In the genomic region with DNA sequence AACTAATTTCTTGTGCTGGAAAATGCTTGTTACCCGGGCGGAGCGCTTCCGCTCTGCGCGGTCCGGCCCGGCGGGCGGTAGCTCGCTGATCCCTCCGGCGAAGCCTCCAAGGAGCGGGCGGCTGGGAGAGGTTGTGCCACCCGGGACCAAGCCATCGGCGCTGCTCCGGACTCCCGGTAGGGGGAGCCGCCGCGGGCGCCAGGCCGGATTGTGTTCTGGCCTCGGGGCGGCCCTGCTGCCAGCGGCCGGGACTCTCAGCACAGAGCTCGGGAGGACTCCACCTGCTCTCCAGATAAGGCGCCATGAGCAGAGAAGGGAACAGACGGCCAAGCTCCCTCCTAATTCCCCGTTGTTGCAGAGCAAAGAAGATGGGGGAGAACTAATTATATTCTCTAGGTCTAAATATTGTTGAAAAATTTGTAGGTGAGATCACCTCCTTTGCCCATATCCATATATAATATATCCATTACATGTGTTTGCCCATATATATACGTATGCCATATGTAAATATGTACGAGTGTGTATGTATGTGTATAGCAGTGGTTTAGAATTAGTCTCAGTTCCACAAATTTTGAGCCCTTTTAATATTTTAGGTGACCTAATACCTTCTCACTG, we compare ENCODE assay signal across 9 cellular contexts. TPM values are rescaled to one million over a fixed set of nuclear protein-coding genes. Genes with fewer than 3 reads are reported as not detected.
DNase-seq lines count a peak whose midpoint lies in the region; ATAC-seq, FAIRE-seq and TF ChIP-seq lines count a peak whose summit lies in the region.
"Had no signal": no experiment of that assay in that cellular context is flagged by ENCODE, and none has a peak within 500 bp of the region (broad histone marks: within the 10 kb centered on the region; RNA-seq: fewer than 3 reads in every experiment).

No MANE protein-coding gene starts in this region.

- H3K27me3 Mint-ChIP-seq in brain, result peaks cover 91% of the 10 kb centered on the region

- no peak overlapping the region for H3K27ac ChIP-seq in kidney (ENCODE audit: low read depth in 2 of 2, low read length in 2 of 2)

- H3K9me3 Mint-ChIP-seq in brain, result peaks cover 0 to 3% (median 0%) of the 10 kb centered on the region in 5 experiments

- peak; percentile 21 for TF ChIP-seq CTCF in GM10266 (IDR thresholded peaks at IDR 0.05; ENCODE audit: control insufficient read depth, insufficient read depth, low read depth, missing control alignments)
- TF ChIP-seq CTCF in brain (conservative IDR thresholded peaks at IDR 0.05), result peak; percentile 68 to 85
- TF ChIP-seq CTCF in kidney (IDR thresholded peaks at IDR 0.05; ENCODE audit: borderline replicate concordance, extremely low read depth, insufficient read depth), result peak; percentile 51

- no peak overlapping the region for H3K27ac Mint-ChIP-seq in brain

- peak; percentile 75 for ATAC-seq in HG02981 (IDR thresholded peaks at IDR 0.05; ENCODE audit: unreplicated experiment)

- peak overlapping the region; percentile 66 to 79 (median 77) for H3K4me3 Mint-ChIP-seq in brain

- H3K4me1 ChIP-seq in kidney (ENCODE audit: control insufficient read depth in 1 of 2, insufficient read depth in 1 of 2, low read depth in 1 of 2, low read length in 2 of 2), result peaks cover 0 to 8% of the 10 kb centered on the region in 2 donors

- H3K9ac ChIP-seq in kidney (ENCODE audit: low read length in 2 of 2), result no peak overlapping the region

- peak; percentile 81 for DNase-seq in 8988T
- DNase-seq in GM10266 (ENCODE audit: extremely low spot score), result no peak
- peak; percentile 53 to 90 for DNase-seq in NCI-H526 (lab: John Stamatoyannopoulos, UW)
- peak; percentile 87 for DNase-seq in kidney
- DNase-seq in superior temporal gyrus (ENCODE audit: extremely low spot score), result peak; percentile 73
- DNase-seq in NCI-H345 (lab: John Stamatoyannopoulos, UW), result no peak

- no peak overlapping the region for H3K4me3 ChIP-seq in kidney (ENCODE audit: low read length in 2 of 2)

- intact Hi-C loops in kidney (cut with DNase I), result no loop called here

- FAIRE-seq in kidney (lab: Jason Lieb, UNC), result no peak
- FAIRE-seq: islet of Langerhans had no signal

- peaks cover 40% of the 10 kb centered on the region for H3K4me1 Mint-ChIP-seq in brain

- H3K36me3 ChIP-seq in kidney (ENCODE audit: control insufficient read depth in 1 of 2, insufficient read depth in 2 of 2, low read length in 2 of 2), result no peaks in the 10 kb centered on the region

- no peaks in the 10 kb centered on the region for H3K36me3 Mint-ChIP-seq in brain

- H3K9me3 ChIP-seq in kidney (ENCODE audit: control insufficient read depth in 1 of 2, low read length in 2 of 2), result no peaks in the 10 kb centered on the region

RNA-seq across cellular contexts. Expression of gene SATB2, which starts 13.8 kb away (rescaled TPM):
- polyA plus RNA-seq in brain (ENCODE audit: insufficient read depth, low read depth, low replicate concordance) (7.2 TPM), kidney (ENCODE audit: insufficient read depth, low read depth, low replicate concordance) (1.3 TPM)
- total RNA-seq in kidney, result 17.5 TPM

Comparison
In these comparisons a context has a peak if more than half of its experiments do, and no peak if none do; other contexts are left out.
1. DNase-seq: peak in 8988T (single experiment), NCI-H526 (2 of 2), kidney (single experiment) and superior temporal gyrus (single experiment); none in GM10266 (single experiment) and NCI-H345 (single experiment).
2. CTCF ChIP-seq: peak in every context shown above with its lines; median percentile 76 in brain; 51 in kidney; 21 in GM10266.